Comparison of ENCODE assay signal across 8 cellular contexts in genomic region chr11:46808804-46809431, GRCh38. TPM values are rescaled to one million over a fixed set of nuclear protein-coding genes. Genes with fewer than 3 reads are reported as not detected.
DNase-seq lines count a peak whose midpoint lies in the region; ATAC-seq, FAIRE-seq and TF ChIP-seq lines count a peak whose summit lies in the region.

No MANE protein-coding gene starts in this region.

- DNase-seq in AML-193 (lab: John Stamatoyannopoulos, UW) = peak; percentile 34 to 36
- DNase-seq in GM18507 (ENCODE audit: extremely low spot score, insufficient read length, low read depth) = no peak
- DNase-seq in SK-N-SH = peak; percentile 10
- peak; percentile 18 for DNase-seq in hepatocyte (ENCODE audit: low spot score)
- no peak for DNase-seq in body of pancreas
- no peak for DNase-seq in stimulated activated naive CD8-positive, alpha-beta T cell treated with anti-CD3 and anti-CD28 coated beads, Interleukin-15, Interleukin-2, amounts not matched to agents 100 U/mL and 50 U/mL, for 24 hours
- DNase-seq in activated CD4-positive, alpha-beta T cell treated with anti-CD3 and anti-CD28 coated beads for 48 hours = no peak

- H2AFZ ChIP-seq in SK-N-SH (ENCODE audit: low read depth) = no peak overlapping the region
- no peak overlapping the region for H2AFZ ChIP-seq in hepatocyte

- TF ChIP-seq EP300 in SK-N-SH (IDR thresholded peaks at IDR 0.05; ENCODE audit: borderline replicate concordance in 1 of 2, low read depth in 1 of 2, low read length in 1 of 2) = no peak

- H3K9me2 ChIP-seq in SK-N-SH (no peaks in the 10 kb centered on the region), hepatocyte (replicated peaks; ENCODE audit: insufficient read depth) (no peaks in the 10 kb centered on the region)

- TF ChIP-seq POLR2A in body of pancreas (IDR thresholded peaks at IDR 0.05) = no peak

- POLR2A ChIA-PET in SK-N-SH (lab: Yijun Ruan, JAX) = interaction anchor here (0.7 kb wide), 1 partner anchor 335 kb away, joined by 8 read pairs; no protein-coding TSS in a partner anchor

- peak; percentile 74 for FAIRE-seq in GM18507 (lab: Jason Lieb, UNC)

- no peak overlapping the region for H3K9ac ChIP-seq in SK-N-SH

- H3K36me3 ChIP-seq in SK-N-SH (replicated peaks in 1 of 2; ENCODE audit: control insufficient read depth in 1 of 2, insufficient read depth in 2 of 2, low read length in 1 of 2) (peaks cover 41 to 81% of the 10 kb centered on the region in 2 experiments), hepatocyte (replicated peaks; ENCODE audit: insufficient read depth, low read depth) (no peaks in the 10 kb centered on the region), body of pancreas (replicated peaks in 1 of 2; ENCODE audit: insufficient read depth in 1 of 2, low read depth in 2 of 2) (peaks cover 0 to 7% of the 10 kb centered on the region in 2 donors)

- H3K27me3 ChIP-seq in SK-N-SH (ENCODE audit: insufficient read depth) (no peaks in the 10 kb centered on the region), hepatocyte (no peaks in the 10 kb centered on the region), body of pancreas (no peaks in the 10 kb centered on the region)

- peak; percentile 56 for TF ChIP-seq CTCF in SK-N-SH (IDR thresholded peaks at IDR 0.05)
- peak; percentile 36 for TF ChIP-seq CTCF in hepatocyte (IDR thresholded peaks at IDR 0.05; ENCODE audit: poor library complexity)
- TF ChIP-seq CTCF in body of pancreas (IDR thresholded peaks at IDR 0.05) = no peak

- H3K79me2 ChIP-seq in SK-N-SH (ENCODE audit: insufficient read depth) = peaks cover 29% of the 10 kb centered on the region
- peaks cover 9% of the 10 kb centered on the region for H3K79me2 ChIP-seq in hepatocyte

- 69% methylated on average over 3 of the region's 3 CpGs for WGBS in SK-N-SH (ENCODE audit: low lambda C conversion rate)
- WGBS in hepatocyte (ENCODE audit: low lambda C conversion rate, missing lambda C conversion rate) = 80% methylated on average over 3 of the region's 3 CpGs
- WGBS in body of pancreas, 2 donors = 71 to 79% methylated on average over 3 of the region's 3 CpGs

- H3K27ac ChIP-seq in SK-N-SH (ENCODE audit: low read depth in 2 of 2, low read length in 1 of 2) (no peak overlapping the region), hepatocyte (no peak overlapping the region), body of pancreas (no peak overlapping the region)

- H4K20me1 ChIP-seq in SK-N-SH (ENCODE audit: insufficient read depth) = no peaks in the 10 kb centered on the region
- no peaks in the 10 kb centered on the region for H4K20me1 ChIP-seq in hepatocyte (ENCODE audit: insufficient read depth, poor library complexity, severe bottlenecking)

- H3K4me2 ChIP-seq in SK-N-SH (no peak overlapping the region), hepatocyte (no peak overlapping the region)

- H3K9me3 ChIP-seq in SK-N-SH = no peaks in the 10 kb centered on the region
- H3K9me3 ChIP-seq in hepatocyte (ENCODE audit: low read depth) = no peaks in the 10 kb centered on the region
- no peaks in the 10 kb centered on the region for H3K9me3 ChIP-seq in body of pancreas

- no peak overlapping the region for H3K4me3 ChIP-seq in SK-N-SH (ENCODE audit: low read depth in 2 of 2, low read length in 1 of 2)
- H3K4me3 ChIP-seq in hepatocyte = no peak overlapping the region
- H3K4me3 ChIP-seq in body of pancreas = no peak overlapping the region

- H3K4me1 ChIP-seq in SK-N-SH (ENCODE audit: control insufficient read depth in 1 of 2, insufficient read depth in 2 of 2, low read depth in 1 of 2, low read length in 1 of 2) (no peaks in the 10 kb centered on the region; a peak in 1 of 4 replicates), hepatocyte (ENCODE audit: insufficient read depth) (no peaks in the 10 kb centered on the region), body of pancreas (no peaks in the 10 kb centered on the region)

- TF ChIP-seq RAD21 in SK-N-SH (IDR thresholded peaks at IDR 0.05; ENCODE audit: low read length) = peak; percentile 28

- intact Hi-C loops in body of pancreas (cut with DNase I) = no loop called here

- H3F3A ChIP-seq in SK-N-SH (replicated peaks; ENCODE audit: insufficient read depth) = peaks cover 18% of the 10 kb centered on the region

- CTCF ChIA-PET in SK-N-SH (lab: Yijun Ruan, JAX) = interaction anchor here (0.7 to 1.3 kb wide), 3 partner anchors 10 to 346 kb away, joined by 3 read pairs; no protein-coding TSS in a partner anchor

- ATAC-seq in body of pancreas = no peak
- no peak for ATAC-seq in HG02763 (IDR thresholded peaks at IDR 0.05; ENCODE audit: unreplicated experiment)
- ATAC-seq in stimulated activated naive CD8-positive, alpha-beta T cell treated with anti-CD3 and anti-CD28 coated beads, Interleukin-15, Interleukin-2, amounts not matched to agents 100 U/mL and 50 U/mL, for 24 hours = no peak

TF ChIP-seq in SK-N-SH, 30 proteins besides CTCF, POLR2A, EP300 and RAD21:
- TF ChIP-seq MAX (IDR thresholded peaks at IDR 0.05; ENCODE audit: low read depth) = no peak
- no peak for TF ChIP-seq NFIC (IDR thresholded peaks at IDR 0.05; ENCODE audit: borderline replicate concordance)
- no peak for TF ChIP-seq TEAD4 (IDR thresholded peaks at IDR 0.05; ENCODE audit: borderline replicate concordance, insufficient read depth)
- TF ChIP-seq TCF12 (IDR thresholded peaks at IDR 0.05) = 0 out of 2 replicates have a peak, but pooled peaks have one; percentile 10
- peak; percentile 33; the same call in 1 of the 2 replicates for TF ChIP-seq PBX3 (IDR thresholded peaks at IDR 0.05)

RNA-seq across cellular contexts. Expression of gene CKAP5, which starts 37.2 kb away (rescaled TPM):
- 51.7 and 63.7 TPM in 2 replicates for polyA plus RNA-seq in SK-N-SH (2012; rRNA removed)
- polyA plus RNA-seq in SK-N-SH (2012; cell fraction: cytosol; rRNA removed) = 52.2 and 55.7 TPM in 2 replicates
- polyA plus RNA-seq in SK-N-SH (2012; cell fraction: nucleus; rRNA removed) = 43.2 and 77.8 TPM in 2 replicates
- total RNA-seq in hepatocyte = 43.5 and 53.3 TPM in 2 replicates
- polyA plus RNA-seq in hepatocyte = 21.9 and 23.7 TPM in 2 replicates
- total RNA-seq in body of pancreas = 10 to 100 TPM; 22.8 to 24.7 TPM

Comparison
In these comparisons a context has a peak if more than half of its experiments do, and no peak if none do; other contexts are left out.
1. DNase-seq: peak in AML-193 (2 of 2), SK-N-SH (single experiment) and hepatocyte (single experiment); none in GM18507 (single experiment), body of pancreas (0 of 4), stimulated activated naive CD8-positive, alpha-beta T cell treated with anti-CD3 and anti-CD28 coated beads, Interleukin-15, Interleukin-2, amounts not matched to agents 100 U/mL and 50 U/mL, for 24 hours (single experiment) and activated CD4-positive, alpha-beta T cell treated with anti-CD3 and anti-CD28 coated beads for 48 hours (single experiment).
2. CTCF ChIP-seq: peak in SK-N-SH (single experiment) and hepatocyte (single experiment); none in body of pancreas (0 of 7).